Comparison of ENCODE assay signal across 24 cellular contexts in genomic region chr3:185989511-185989910, GRCh38.
"Had no signal": no experiment of that assay in that cellular context is flagged by ENCODE, and none has a peak within 500 bp of the region (broad histone marks: within the 10 kb centered on the region; RNA-seq: fewer than 3 reads in every experiment).

No MANE protein-coding gene starts in this region.

- H3K4me3 ChIP-seq: body of pancreas, esophagus squamous epithelium, gastroesophageal sphincter, heart right ventricle, hepatocyte had no signal

- H3K4me2 ChIP-seq: hepatocyte had no signal

- H3K79me2 ChIP-seq: hepatocyte had no signal

- H3K4me1 ChIP-seq: body of pancreas, heart right ventricle had no signal

- H3K27ac ChIP-seq: body of pancreas, epithelial cell of prostate, esophagus squamous epithelium, gastroesophageal sphincter, heart right ventricle, hepatocyte, WERI-Rb-1 had no signal

- H3K36me3 ChIP-seq: esophagus squamous epithelium, gastroesophageal sphincter, heart right ventricle, WERI-Rb-1 had no signal

- H2AFZ ChIP-seq: hepatocyte had no signal

- DNase-seq: activated B cell treated with CpG ODN at 0.5 μM for 24 hours; activated CD4-positive, alpha-beta memory T cell treated with anti-CD3 and anti-CD28 coated beads for 36 hours; activated CD4-positive, alpha-beta T cell treated with anti-CD3 and anti-CD28 coated beads for 36 hours; activated CD4-positive, alpha-beta T cell treated with anti-CD3 and anti-CD28 coated beads, Interleukin-2, amount 10 ng/mL, durations not matched to agents 24 days and 14 days; activated CD8-positive, alpha-beta T cell treated with anti-CD3 and anti-CD28 coated beads, Interleukin-2, amount 10 ng/mL, durations not matched to agents 7 days and 5 days; activated effector memory CD4-positive, alpha-beta T cell treated with Interleukin-2 at 50 U/mL for 16 hours; activated gamma-delta T cell treated with Interleukin-2 at 50 U/mL for 16 hours; activated naive CD4-positive, alpha-beta T cell treated with anti-CD3 and anti-CD28 coated beads, Interleukin-2, amount 50 U/mL, for 16 hours; activated naive CD4-positive, alpha-beta T cell treated with Interleukin-2 at 50 U/mL for 16 hours; activated T-cell treated with anti-CD3 and anti-CD28 coated beads, Interleukin-2, amount 50 U/mL, for 4 hours; amygdala; aorta; body of pancreas; caudate nucleus; effector CD8-positive, alpha-beta T cell; esophagus squamous epithelium; foreskin melanocyte; heart right ventricle; T-helper 17 cell; T1000; WERI-Rb-1 had no signal

- H3K27me3 ChIP-seq: body of pancreas, gastroesophageal sphincter, hepatocyte had no signal

- H3K9me3 ChIP-seq: body of pancreas, esophagus squamous epithelium, gastroesophageal sphincter, heart right ventricle had no signal
